In genomic region chr3:14333215-14333614, GRCh38 we compare ENCODE assay signal across 29 cellular contexts.
DNase-seq lines count a peak whose midpoint lies in the region; ATAC-seq, FAIRE-seq and TF ChIP-seq lines count a peak whose summit lies in the region.
"Had no signal": no experiment of that assay in that cellular context is flagged by ENCODE, and none has a peak within 500 bp of the region (broad histone marks: within the 10 kb centered on the region; RNA-seq: fewer than 3 reads in every experiment).

No MANE protein-coding gene starts in this region.

- TF ChIP-seq POLR2A in H1 (IDR thresholded peaks at IDR 0.05; ENCODE audit: control extremely low read depth in 1 of 2, low read depth in 2 of 2, low read length in 2 of 2) (no peak), stomach (IDR thresholded peaks at IDR 0.05) (no peak)

- POLR2A ChIA-PET in H1 (lab: Charles Lee; ENCODE audit: partially characterized antibody) (no interaction called here), SK-N-SH (lab: Yijun Ruan, JAX) (interaction anchor here (0.5 kb wide), 1 partner anchor 128 kb away, joined by 4 read pairs; no protein-coding TSS in a partner anchor)

- peak overlapping the region; percentile 60; the same call in 1 of the 2 replicates for H2BK12ac ChIP-seq in H1 (ENCODE audit: low read depth, low read length)

- TF ChIP-seq RAD21 in H1 (IDR thresholded peaks at IDR 0.05 in 1 of 2, conservative IDR thresholded peaks at IDR 0.05 in 1 of 2; ENCODE audit: low read depth in 2 of 2, low read length in 2 of 2) (no peak), SK-N-SH (IDR thresholded peaks at IDR 0.05; ENCODE audit: low read length) (no peak)

- H3K4me1 ChIP-seq in H1 (replicated peaks in 1 of 4; ENCODE audit: control insufficient read depth in 3 of 4, insufficient read depth in 4 of 4, low read length in 3 of 4) (peaks cover 1 to 23% (median 6%) of the 10 kb centered on the region in 4 experiments; a peak in 6 of 7 replicates), mucosa of stomach (ENCODE audit: control insufficient read depth, insufficient read depth, low read length) (peaks cover 89% of the 10 kb centered on the region), stomach (peaks cover 33 to 77% (median 40%) of the 10 kb centered on the region in 4 donors), SK-N-SH (ENCODE audit: control insufficient read depth in 1 of 2, insufficient read depth in 2 of 2, low read depth in 1 of 2, low read length in 1 of 2) (no peaks in the 10 kb centered on the region), MM.1S (ENCODE audit: low read length) (0 out of 2 replicates have a peak, but pooled peaks cover 4% of the 10 kb centered on the region), heart right ventricle (peaks cover 0 to 8% (median 0%) of the 10 kb centered on the region in 9 donors)
- H3K4me1 ChIP-seq: BE2C had no signal

- no peak overlapping the region for H2AFZ ChIP-seq in H1 (ENCODE audit: low read length)
- no peak overlapping the region for H2AFZ ChIP-seq in SK-N-SH (ENCODE audit: low read depth)
- H2AFZ ChIP-seq in MM.1S (ENCODE audit: low read length): no peak overlapping the region

- intact Hi-C loops in posterior vena cava (cut with DNase I) (no loop called here), stomach (cut with DNase I; ENCODE audit: low total_unique reads) (no loop called here), heart right ventricle (cut with DNase I) (no loop called here)

- H3K23me2 ChIP-seq in H1 (ENCODE audit: low read depth, low read length): no peaks in the 10 kb centered on the region

- H4K20me1 ChIP-seq in H1 (replicated peaks in 1 of 2; ENCODE audit: control insufficient read depth in 1 of 2, insufficient read depth in 2 of 2, low read length in 2 of 2) (no peaks in the 10 kb centered on the region), SK-N-SH (ENCODE audit: insufficient read depth) (no peaks in the 10 kb centered on the region), MM.1S (ENCODE audit: insufficient read depth, low read length) (no peaks in the 10 kb centered on the region)
- H4K20me1 ChIP-seq: BLaER1 had no signal

- H3K4me2 ChIP-seq in H1 (ENCODE audit: insufficient read depth in 1 of 2, low read depth in 2 of 2, low read length in 2 of 2) (no peak overlapping the region), SK-N-SH (no peak overlapping the region), MM.1S (ENCODE audit: low read depth, low read length) (no peak overlapping the region)
- H3K4me2 ChIP-seq: BLaER1 had no signal

- H3K27ac ChIP-seq in H1 (ENCODE audit: low read depth, low read length): no peak overlapping the region
- H3K27ac ChIP-seq in stomach: peak overlapping the region; percentile 72 to 89 (median 82)
- no peak overlapping the region for H3K27ac ChIP-seq in SK-N-SH (ENCODE audit: low read depth in 2 of 2, low read length in 1 of 2)
- no peak overlapping the region for H3K27ac ChIP-seq in MM.1S (ENCODE audit: low read length)
- no peak overlapping the region for H3K27ac ChIP-seq in heart right ventricle
- H3K27ac ChIP-seq: BLaER1, C4-2B had no signal

- H4K91ac ChIP-seq in H1 (replicated peaks; ENCODE audit: insufficient read length, low read length): no peak overlapping the region

- H3K79me1 ChIP-seq in H1 (ENCODE audit: low read depth, low read length): no peaks in the 10 kb centered on the region; the same call in 1 of the 2 replicates

- H3K36me3 ChIP-seq in H1 (ENCODE audit: control insufficient read depth in 2 of 4, insufficient read depth in 4 of 4, low read length in 3 of 4): no peaks in the 10 kb centered on the region
- no peaks in the 10 kb centered on the region for H3K36me3 ChIP-seq in mucosa of stomach (ENCODE audit: control insufficient read depth, insufficient read depth, low read length)
- H3K36me3 ChIP-seq in stomach: no peaks in the 10 kb centered on the region
- no peaks in the 10 kb centered on the region for H3K36me3 ChIP-seq in SK-N-SH (replicated peaks in 1 of 2; ENCODE audit: control insufficient read depth in 1 of 2, insufficient read depth in 2 of 2, low read length in 1 of 2)
- no peaks in the 10 kb centered on the region for H3K36me3 ChIP-seq in MM.1S (replicated peaks; ENCODE audit: insufficient read depth, low read length)
- H3K36me3 ChIP-seq in heart right ventricle: no peaks in the 10 kb centered on the region
- H3K36me3 ChIP-seq: BE2C, BLaER1 had no signal

- DNase-seq in H1 (ENCODE audit: low read depth in 1 of 2, low spot score in 2 of 2) (no peak), posterior vena cava (ENCODE audit: low spot score) (peak; percentile 42), stomach (no peak), SK-N-SH (no peak), NCI-H187 treated with DMSO at 0.1 percent for 48 hours (lab: John Stamatoyannopoulos, UW) (no peak), MM.1S (no peak), heart right ventricle (no peak)
- DNase-seq: 8988T; ACHN; BE2C; Caco-2; Calu3; CD4-positive, alpha-beta T cell; CD8-positive, alpha-beta T cell; DMS 273 treated with DMSO at 0.1 percent for 48 hours; DMS153; DMS53; DMS79; DND-41; EL; GDM1 had no signal

- no peak for ATAC-seq in heart right ventricle
- ATAC-seq: CD8-positive, alpha-beta T cell; GM12878 had no signal

- no peak overlapping the region for H3K4ac ChIP-seq in H1 (replicated peaks; ENCODE audit: insufficient read length, low read depth, low read length)

- no peak overlapping the region for H2BK5ac ChIP-seq in H1 (ENCODE audit: low read depth, low read length)

- no peak overlapping the region for H3K56ac ChIP-seq in H1 (replicated peaks; ENCODE audit: insufficient read length, low read depth, low read length)

- TF ChIP-seq EP300 in H1 (IDR thresholded peaks at IDR 0.05; ENCODE audit: borderline replicate concordance in 1 of 2, low read depth in 2 of 2, low read length in 2 of 2): no peak
- TF ChIP-seq EP300 in stomach (IDR thresholded peaks at IDR 0.05): no peak
- TF ChIP-seq EP300 in SK-N-SH (IDR thresholded peaks at IDR 0.05; ENCODE audit: borderline replicate concordance in 1 of 2, low read depth in 1 of 2, low read length in 1 of 2): no peak

- H3K4me3 ChIP-seq in H1 (ENCODE audit: extremely low read depth in 1 of 4, insufficient read depth in 2 of 4, low read depth in 3 of 4, low read length in 4 of 4) (no peak overlapping the region), mucosa of stomach (ENCODE audit: low read length) (peak overlapping the region; percentile 7), stomach (no peak overlapping the region), SK-N-SH (ENCODE audit: low read depth in 2 of 2, low read length in 1 of 2) (no peak overlapping the region), MM.1S (ENCODE audit: low read length) (no peak overlapping the region), heart right ventricle (no peak overlapping the region)
- H3K4me3 ChIP-seq: BLaER1, GM12878 had no signal

- no peak overlapping the region for H4K5ac ChIP-seq in H1 (ENCODE audit: insufficient read length, low read depth, low read length)

- no peak overlapping the region for H2BK120ac ChIP-seq in H1 (replicated peaks; ENCODE audit: low read depth, low read length)

- 0 out of 2 replicates have a peak overlapping the region, but pooled peaks have one; percentile 3 for H2BK20ac ChIP-seq in H1 (ENCODE audit: low read length)

- no peaks in the 10 kb centered on the region for H3K79me2 ChIP-seq in H1 (ENCODE audit: control insufficient read depth in 1 of 2, insufficient read depth in 2 of 2, low read length in 2 of 2)
- no peaks in the 10 kb centered on the region for H3K79me2 ChIP-seq in SK-N-SH (ENCODE audit: insufficient read depth)
- no peaks in the 10 kb centered on the region for H3K79me2 ChIP-seq in MM.1S (ENCODE audit: low read length)

- no peak for TF ChIP-seq CTCF in H1 (IDR thresholded peaks at IDR 0.05; ENCODE audit: control extremely low read depth in 1 of 3, insufficient read depth in 1 of 3, low read depth in 1 of 3, low read length in 3 of 3)
- no peak for TF ChIP-seq CTCF in stomach (IDR thresholded peaks at IDR 0.05)
- TF ChIP-seq CTCF in SK-N-SH (IDR thresholded peaks at IDR 0.05): no peak
- TF ChIP-seq CTCF in MM.1S (IDR thresholded peaks at IDR 0.05; ENCODE audit: low read length): no peak
- no peak for TF ChIP-seq CTCF in heart right ventricle (IDR thresholded peaks at IDR 0.05)

- 86% methylated on average over 1 of the region's 1 CpG; no CpG with 5 or more reads in 1 of the 2 experiments for WGBS in H1 (ENCODE audit: extremely low coverage in 1 of 2, insufficient coverage in 1 of 2, insufficient read length in 1 of 2, insufficient replicate concordance in 2 of 2, low coverage in 1 of 2, low lambda C conversion rate in 2 of 2, missing lambda C conversion rate in 1 of 2), 2 experiments
- WGBS in stomach, 5 donors: 69 to 78% (median 74%) methylated on average over 1 of the region's 1 CpG
- 43% methylated on average over 1 of the region's 1 CpG for WGBS in SK-N-SH (ENCODE audit: low lambda C conversion rate)
- WGBS in heart right ventricle, 2 donors: 48 to 65% methylated on average over 1 of the region's 1 CpG

- no peak overlapping the region for H4K8ac ChIP-seq in H1 (ENCODE audit: extremely low read depth, insufficient read depth, low read length)

- H3K9ac ChIP-seq in H1 (replicated peaks in 1 of 4; ENCODE audit: extremely low read depth in 1 of 4, low read depth in 3 of 4, low read length in 3 of 4) (no peak overlapping the region), mucosa of stomach (ENCODE audit: low read length) (peak overlapping the region; percentile 62), SK-N-SH (no peak overlapping the region), MM.1S (ENCODE audit: low read length) (no peak overlapping the region)
- H3K9ac ChIP-seq: BLaER1 had no signal

- no peaks in the 10 kb centered on the region for H3F3A ChIP-seq in SK-N-SH (replicated peaks; ENCODE audit: insufficient read depth)
- no peaks in the 10 kb centered on the region for H3F3A ChIP-seq in MM.1S (ENCODE audit: insufficient read depth, low read length)

- no peak for FAIRE-seq in H1 (lab: Jason Lieb, UNC)
- FAIRE-seq: A204.1, GM12878, GM12892, GM18507, GM19239 had no signal

- H3K27me3 ChIP-seq in H1 (replicated peaks in 1 of 4; ENCODE audit: control insufficient read depth in 3 of 4, extremely low read depth in 1 of 4, insufficient read depth in 3 of 4, low read length in 3 of 4) (peaks cover 0 to 7% (median 0%) of the 10 kb centered on the region in 4 experiments; a peak in 2 of 7 replicates), mucosa of stomach (ENCODE audit: control insufficient read depth, insufficient read depth, low read length) (no peaks in the 10 kb centered on the region), stomach (no peaks in the 10 kb centered on the region), SK-N-SH (ENCODE audit: insufficient read depth) (no peaks in the 10 kb centered on the region), MM.1S (replicated peaks; ENCODE audit: insufficient read depth, low read length) (no peaks in the 10 kb centered on the region), heart right ventricle (peaks cover 0 to 36% (median 27%) of the 10 kb centered on the region in 7 donors)
- H3K27me3 ChIP-seq: BE2C, BLaER1 had no signal

- H3K23ac ChIP-seq in H1 (ENCODE audit: insufficient read length): no peak overlapping the region

- H2BK15ac ChIP-seq in H1 (ENCODE audit: low read length): no peak overlapping the region

- H3K18ac ChIP-seq in H1 (ENCODE audit: extremely low read depth, low read length): no peak overlapping the region

- CTCF ChIA-PET in H1 (lab: Charles Lee; ENCODE audit: partially characterized antibody): interaction anchor here (0.8 to 1.8 kb wide), 4 partner anchors 25 to 134 kb away, joined by 3 to 5 read pairs (median 4); no protein-coding TSS in a partner anchor
- CTCF ChIA-PET in SK-N-SH (lab: Yijun Ruan, JAX): interaction anchor here (0.9 kb wide), 1 partner anchor 8 kb away, joined by 5 read pairs; no protein-coding TSS in a partner anchor

- no peak overlapping the region for H2AK5ac ChIP-seq in H1 (ENCODE audit: low read depth, low read length)

- H3K14ac ChIP-seq in H1 (ENCODE audit: insufficient read length): no peak overlapping the region

- H3K9me3 ChIP-seq in H1 (ENCODE audit: insufficient read depth in 2 of 2, low read depth in 1 of 2, low read length in 1 of 2) (no peaks in the 10 kb centered on the region), mucosa of stomach (ENCODE audit: control insufficient read depth, low read length) (no peaks in the 10 kb centered on the region), stomach (no peaks in the 10 kb centered on the region), SK-N-SH (no peaks in the 10 kb centered on the region), MM.1S (replicated peaks; ENCODE audit: insufficient read depth, low read length) (no peaks in the 10 kb centered on the region), heart right ventricle (no peaks in the 10 kb centered on the region)
- H3K9me3 ChIP-seq: BE2C, BLaER1, Caco-2 had no signal

- H3K9me2 ChIP-seq in SK-N-SH: no peaks in the 10 kb centered on the region
- H3K9me2 ChIP-seq in MM.1S (replicated peaks; ENCODE audit: insufficient read depth, low read length): no peaks in the 10 kb centered on the region

Comparison
In these comparisons a context has a peak if more than half of its experiments do, and no peak if none do; other contexts are left out.
1. H3K27ac ChIP-seq: peak in stomach (5 of 5); none in H1 (single experiment), SK-N-SH (0 of 2), MM.1S (single experiment) and heart right ventricle (0 of 10).